28 cellular contexts compared by ENCODE assay signal in genomic region chr19:1046836-1047695, GRCh38. TPM values are rescaled to one million over a fixed set of nuclear protein-coding genes. Genes with fewer than 3 reads are reported as not detected.
DNase-seq lines count a peak whose midpoint lies in the region; ATAC-seq, FAIRE-seq and TF ChIP-seq lines count a peak whose summit lies in the region.
"Had no signal": no experiment of that assay in that cellular context is flagged by ENCODE, and none has a peak within 500 bp of the region (broad histone marks: within the 10 kb centered on the region; RNA-seq: fewer than 3 reads in every experiment).

No MANE protein-coding gene starts in this region.

- intact Hi-C loops in HCT116 (cut with micrococcal nuclease): no loop called here
- intact Hi-C loops in left colon (cut with DNase I, micrococcal nuclease): no loop called here

- H3K27me3 ChIP-seq in BE2C: no peaks in the 10 kb centered on the region
- H3K27me3 ChIP-seq in HCT116 (ENCODE audit: insufficient read depth, low read length): no peaks in the 10 kb centered on the region
- no peaks in the 10 kb centered on the region for H3K27me3 ChIP-seq in H1 (replicated peaks in 1 of 4; ENCODE audit: control insufficient read depth in 3 of 4, extremely low read depth in 1 of 4, insufficient read depth in 3 of 4, low read length in 3 of 4)
- H3K27me3 ChIP-seq: heart left ventricle, thyroid gland had no signal

- BruUV-seq in HCT116 (replicated peaks; lab: Mats Ljungman, UMichigan): no TSS peak

- ATAC-seq in HCT116: no peak
- no peak for ATAC-seq in HG03280 (IDR thresholded peaks at IDR 0.05; ENCODE audit: unreplicated experiment)
- no peak for ATAC-seq in left colon
- ATAC-seq: activated naive CD4-positive, alpha-beta T cell treated with anti-CD3 and anti-CD28 coated beads, Interleukin-2, amount 50 U/mL, for 72 hours; activated T-cell treated with anti-CD3 and anti-CD28 coated beads, Interleukin-2, amount 50 U/mL, for 4 hours; heart left ventricle; stimulated activated naive B cell treated with anti-CD40 and anti-IgM and Interleukin-4, amounts not matched to agents 10 μg/mL and 1 μg/mL and 100 μg/mL, for 72 hours had no signal

- H3K14ac ChIP-seq in H1 (ENCODE audit: insufficient read length): no peak overlapping the region

- no peak overlapping the region for H2BK15ac ChIP-seq in H1 (ENCODE audit: low read length)

- no peak overlapping the region for H2BK20ac ChIP-seq in H1 (ENCODE audit: low read length)

- no peak overlapping the region for H3K4ac ChIP-seq in H1 (replicated peaks; ENCODE audit: insufficient read length, low read depth, low read length)

- H4K91ac ChIP-seq in H1 (replicated peaks; ENCODE audit: insufficient read length, low read length): no peak overlapping the region

- CTCF ChIA-PET in HCT116 (lab: Charles Lee) (no interaction called here), H1 (lab: Charles Lee; ENCODE audit: partially characterized antibody) (interaction anchor here (0.8 to 1.9 kb wide), 9 partner anchors 10 to 66 kb away, joined by 3 to 8 read pairs (median 4); no protein-coding TSS in a partner anchor)

- no peak for FAIRE-seq in H1 (lab: Jason Lieb, UNC)
- FAIRE-seq: endometrium, GM12892, HTR-8/SVneo had no signal

- WGBS in H1 (ENCODE audit: extremely low coverage in 1 of 2, insufficient coverage in 1 of 2, insufficient read length in 1 of 2, insufficient replicate concordance in 2 of 2, low coverage in 1 of 2, low lambda C conversion rate in 2 of 2, missing lambda C conversion rate in 1 of 2), 2 experiments: 94% methylated on average over 48 of the region's 77 CpGs; no CpG with 5 or more reads in 1 of the 2 experiments

- no peak overlapping the region for H3K9ac ChIP-seq in HCT116 (ENCODE audit: low read length)
- no peak overlapping the region for H3K9ac ChIP-seq in H1 (replicated peaks in 1 of 4; ENCODE audit: extremely low read depth in 1 of 4, low read depth in 3 of 4, low read length in 3 of 4)

- DNase-seq in BE2C (peak; percentile 15), HCT116 (ENCODE audit: low read depth, low spot score) (no peak), H1 (ENCODE audit: low read depth in 1 of 2, low spot score in 2 of 2) (no peak), OCI-M2 (lab: John Stamatoyannopoulos, UW; ENCODE audit: unreplicated experiment) (no peak), left colon (no peak)
- DNase-seq: activated CD4-positive, alpha-beta T cell treated with anti-CD3 and anti-CD28 coated beads, Interleukin-2, amount 50 U/mL, for 48 hours; activated T-cell treated with anti-CD3 and anti-CD28 coated beads, Interleukin-2, amount 50 U/mL, for 4 hours; CD4-positive, CD25-positive, alpha-beta regulatory T cell; GF-D8; GOT3; heart left ventricle; NCI-H1105; OCI-M1; sigmoid colon; stimulated activated naive B cell treated with anti-CD40 and anti-IgM and Interleukin-4, amounts not matched to agents 10 μg/mL and 1 μg/mL and 100 μg/mL, for 72 hours; T-helper 1 cell; thyroid gland; WERI-Rb-1 had no signal

- no peak overlapping the region for H3K18ac ChIP-seq in H1 (ENCODE audit: extremely low read depth, low read length)

- H3K4me1 ChIP-seq in BE2C (peaks cover 5% of the 10 kb centered on the region), HCT116 (ENCODE audit: control insufficient read depth in 1 of 2, insufficient read depth in 2 of 2, low read length in 2 of 2) (peaks cover 22 to 48% of the 10 kb centered on the region in 2 experiments), H1 (replicated peaks in 1 of 4; ENCODE audit: control insufficient read depth in 3 of 4, insufficient read depth in 4 of 4, low read length in 3 of 4) (no peaks in the 10 kb centered on the region)

- H4K20me1 ChIP-seq in HCT116 (ENCODE audit: insufficient read depth): no peaks in the 10 kb centered on the region
- no peaks in the 10 kb centered on the region for H4K20me1 ChIP-seq in H1 (replicated peaks in 1 of 2; ENCODE audit: control insufficient read depth in 1 of 2, insufficient read depth in 2 of 2, low read length in 2 of 2)

- no peak overlapping the region for H2BK5ac ChIP-seq in H1 (ENCODE audit: low read depth, low read length)

- TF ChIP-seq EP300 in H1 (IDR thresholded peaks at IDR 0.05; ENCODE audit: borderline replicate concordance in 1 of 2, low read depth in 2 of 2, low read length in 2 of 2): no peak

- no peaks in the 10 kb centered on the region for H3K36me3 ChIP-seq in BE2C
- peaks cover 0 to 15% of the 10 kb centered on the region in 2 experiments; a peak in 1 of 4 replicates for H3K36me3 ChIP-seq in HCT116 (ENCODE audit: control insufficient read depth in 1 of 2, insufficient read depth in 2 of 2, low read length in 2 of 2)
- peaks cover 0 to 14% (median 0%) of the 10 kb centered on the region in 4 experiments; a peak in 1 of 8 replicates for H3K36me3 ChIP-seq in H1 (ENCODE audit: control insufficient read depth in 2 of 4, insufficient read depth in 4 of 4, low read length in 3 of 4)
- H3K36me3 ChIP-seq: sigmoid colon, thyroid gland had no signal

- H3K9me3 ChIP-seq in BE2C (no peaks in the 10 kb centered on the region; the same call in 1 of the 2 replicates), HCT116 (ENCODE audit: control insufficient read depth in 1 of 2, insufficient read depth in 1 of 2, low read depth in 1 of 2, low read length in 2 of 2) (no peaks in the 10 kb centered on the region), H1 (ENCODE audit: insufficient read depth in 2 of 2, low read depth in 1 of 2, low read length in 1 of 2) (peaks cover 0 to 9% of the 10 kb centered on the region in 2 experiments; a peak in 1 of 4 replicates)
- H3K9me3 ChIP-seq: heart left ventricle, sigmoid colon, thyroid gland had no signal

- POLR2A ChIA-PET in HCT116 (lab: Charles Lee): no interaction called here
- POLR2A ChIA-PET in H1 (lab: Charles Lee; ENCODE audit: partially characterized antibody): interaction anchor here (1.0 to 16.4 kb wide), 9 partner anchors 8 to 52 kb away, joined by 3 to 509 read pairs (median 7); partner anchors contain the start of genes ABCA7, ARHGAP45, CNN2 and RNU6-2

- H2AFZ ChIP-seq in HCT116 (ENCODE audit: low read depth, low read length, poor library complexity, severe bottlenecking) (no peak overlapping the region), H1 (ENCODE audit: low read length) (no peak overlapping the region)

- H3K9me2 ChIP-seq in HCT116 (ENCODE audit: insufficient read depth): no peaks in the 10 kb centered on the region

- no peak overlapping the region for H4K5ac ChIP-seq in H1 (ENCODE audit: insufficient read length, low read depth, low read length)

- no peak overlapping the region for H3K23ac ChIP-seq in H1 (ENCODE audit: insufficient read length)

- H3K56ac ChIP-seq in H1 (replicated peaks; ENCODE audit: insufficient read length, low read depth, low read length): no peak overlapping the region

- H3K79me1 ChIP-seq in H1 (ENCODE audit: low read depth, low read length): no peaks in the 10 kb centered on the region

- TF ChIP-seq CTCF in BE2C (IDR thresholded peaks at IDR 0.05; ENCODE audit: low read depth, low read length) (no peak), HCT116 (IDR thresholded peaks at IDR 0.05 in 2 of 3, conservative IDR thresholded peaks at IDR 0.05 in 1 of 3; ENCODE audit: borderline replicate concordance in 1 of 3, insufficient read depth in 1 of 3, low read depth in 2 of 3, low read length in 2 of 3) (no peak), H1 (IDR thresholded peaks at IDR 0.05; ENCODE audit: control extremely low read depth in 1 of 3, insufficient read depth in 1 of 3, low read depth in 1 of 3, low read length in 3 of 3) (no peak)

- RAD21 ChIA-PET in HCT116 (lab: Charles Lee; ENCODE audit: low non-redundant PET in 1 of 2, low total read pairs in 2 of 2, uncharacterized antibody in 2 of 2, unreplicated experiment in 2 of 2): no interaction called here

- no peak overlapping the region for H2BK120ac ChIP-seq in H1 (replicated peaks; ENCODE audit: low read depth, low read length)

- TF ChIP-seq RAD21 in HCT116 (IDR thresholded peaks at IDR 0.05; ENCODE audit: low read depth) (no peak), H1 (IDR thresholded peaks at IDR 0.05 in 1 of 2, conservative IDR thresholded peaks at IDR 0.05 in 1 of 2; ENCODE audit: low read depth in 2 of 2, low read length in 2 of 2) (no peak)

- peak overlapping the region; percentile 79; the same call in 1 of the 2 replicates for H4K8ac ChIP-seq in H1 (ENCODE audit: extremely low read depth, insufficient read depth, low read length)

- H2BK12ac ChIP-seq in H1 (ENCODE audit: low read depth, low read length): no peak overlapping the region

- no peaks in the 10 kb centered on the region for H3K23me2 ChIP-seq in H1 (ENCODE audit: low read depth, low read length)

- H3K27ac ChIP-seq in HCT116 (ENCODE audit: low read depth, low read length) (peak overlapping the region; percentile 38; the same call in 1 of the 2 replicates), H1 (ENCODE audit: low read depth, low read length) (no peak overlapping the region)
- H3K27ac ChIP-seq: heart left ventricle, sigmoid colon, thyroid gland, WERI-Rb-1 had no signal

- TF ChIP-seq POLR2A in HCT116 (IDR thresholded peaks at IDR 0.05; ENCODE audit: borderline replicate concordance, extremely low read depth, insufficient read depth, insufficient read length) (no peak), H1 (IDR thresholded peaks at IDR 0.05; ENCODE audit: control extremely low read depth in 1 of 2, low read depth in 2 of 2, low read length in 2 of 2) (no peak)

- H3K4me2 ChIP-seq in HCT116 (ENCODE audit: low read length) (no peak overlapping the region), H1 (ENCODE audit: insufficient read depth in 1 of 2, low read depth in 2 of 2, low read length in 2 of 2) (no peak overlapping the region)

- H3K4me3 ChIP-seq in BE2C (ENCODE audit: low read depth, low read length): no peak overlapping the region
- H3K4me3 ChIP-seq in HCT116 (replicated peaks in 1 of 2; ENCODE audit: low read depth in 1 of 2, low read length in 2 of 2): no peak overlapping the region
- no peak overlapping the region for H3K4me3 ChIP-seq in H1 (ENCODE audit: extremely low read depth in 1 of 4, insufficient read depth in 2 of 4, low read depth in 3 of 4, low read length in 4 of 4)
- H3K4me3 ChIP-seq: heart left ventricle, lung, sigmoid colon, thyroid gland had no signal

- H3K79me2 ChIP-seq in HCT116 (ENCODE audit: insufficient read depth, low read length) (peaks cover 8% of the 10 kb centered on the region; the same call in 1 of the 2 replicates), H1 (ENCODE audit: control insufficient read depth in 1 of 2, insufficient read depth in 2 of 2, low read length in 2 of 2) (no peaks in the 10 kb centered on the region)

- no peak overlapping the region for H2AK5ac ChIP-seq in H1 (ENCODE audit: low read depth, low read length)

RNA-seq across cellular contexts. Expression of gene ABCA7, which starts 7.2 kb away (rescaled TPM):
- 16.4 TPM for polyA plus RNA-seq in BE2C (2012; ENCODE audit: insufficient read depth, insufficient read length, low read depth)
- total RNA-seq in HCT116 (2021; ENCODE audit: unreplicated experiment) (91.4 TPM), left colon (10 to 100 TPM; 23.3 to 35.1 TPM)
- polyA plus RNA-seq in HCT116 (2012): 59.2 and 65.7 TPM in 2 replicates
- total RNA-seq in H1 (2021; fragmentation: NEBNext Ultra II Directional; extraction: Animal tissue kit (Norgen Biotek cat#: 25700)): 25.6 and 29.7 TPM in 2 replicates
- polyA plus RNA-seq in H1 (2011; rRNA removed): 10.4 and 17.4 TPM in 2 replicates
- 11.0 TPM for polyA plus RNA-seq in H1 (2011; cell fraction: cytosol; rRNA removed)
- 75.8 TPM for polyA plus RNA-seq in H1 (2011; cell fraction: nucleus; rRNA removed)
- polyA plus RNA-seq in H1 (2012, experiment 1 of 2): 24.0 to 35.6 TPM (median 26.9 TPM) in 4 replicates
- 20.8 TPM for polyA plus RNA-seq in H1 (2012, experiment 2 of 2)
- polyA plus RNA-seq in H1 (2013, experiment 1 of 2): 22.9 TPM
- 19.2 TPM for polyA plus RNA-seq in H1 (2013, experiment 2 of 2)
- polyA minus RNA-seq in H1 (2011; rRNA and poly(A)+ RNA removed): 7.3 and 11.6 TPM in 2 replicates
- polyA minus RNA-seq in H1 (2011; cell fraction: cytosol; rRNA and poly(A)+ RNA removed): 17.7 TPM
- 32.0 TPM for polyA minus RNA-seq in H1 (2011; cell fraction: nucleus; rRNA and poly(A)+ RNA removed)

RNA-seq across cellular contexts. Expression of gene ARHGAP45, which starts 19.9 kb away (rescaled TPM):
- polyA plus RNA-seq in BE2C (2012; ENCODE audit: insufficient read depth, insufficient read length, low read depth): 31.2 TPM
- total RNA-seq in HCT116 (2021; ENCODE audit: unreplicated experiment) (30.4 TPM), left colon (10 to 100 TPM; 37.9 to 47.2 TPM)
- 26.5 and 29.8 TPM in 2 replicates for polyA plus RNA-seq in HCT116 (2012)
- 41.8 and 43.6 TPM in 2 replicates for total RNA-seq in H1 (2021; fragmentation: NEBNext Ultra II Directional; extraction: Animal tissue kit (Norgen Biotek cat#: 25700))
- 31.4 and 40.2 TPM in 2 replicates for polyA plus RNA-seq in H1 (2011; rRNA removed)
- polyA plus RNA-seq in H1 (2011; cell fraction: cytosol; rRNA removed): 36.8 TPM
- polyA plus RNA-seq in H1 (2011; cell fraction: nucleus; rRNA removed): 67.4 TPM
- 26.5 to 43.1 TPM (median 35.3 TPM) in 4 replicates for polyA plus RNA-seq in H1 (2012, experiment 1 of 2)
- 29.2 TPM for polyA plus RNA-seq in H1 (2012, experiment 2 of 2)
- 16.7 TPM for polyA plus RNA-seq in H1 (2013, experiment 1 of 2)
- 16.2 TPM for polyA plus RNA-seq in H1 (2013, experiment 2 of 2)
- 13.6 and 19.9 TPM in 2 replicates for polyA minus RNA-seq in H1 (2011; rRNA and poly(A)+ RNA removed)
- 28.4 TPM for polyA minus RNA-seq in H1 (2011; cell fraction: cytosol; rRNA and poly(A)+ RNA removed)
- polyA minus RNA-seq in H1 (2011; cell fraction: nucleus; rRNA and poly(A)+ RNA removed): 25.1 TPM

RNA-seq across cellular contexts. Expression of gene CNN2, which starts 20.7 kb away (rescaled TPM):
- polyA plus RNA-seq in BE2C (2012; ENCODE audit: insufficient read depth, insufficient read length, low read depth): 3.0 TPM
- 212 TPM for total RNA-seq in HCT116 (2021; ENCODE audit: unreplicated experiment)
- 140 and 171 TPM in 2 replicates for polyA plus RNA-seq in HCT116 (2012)
- 522 and 551 TPM in 2 replicates for total RNA-seq in H1 (2021; fragmentation: NEBNext Ultra II Directional; extraction: Animal tissue kit (Norgen Biotek cat#: 25700))
- 189 and 349 TPM in 2 replicates for polyA plus RNA-seq in H1 (2011; rRNA removed)
- 238 TPM for polyA plus RNA-seq in H1 (2011; cell fraction: cytosol; rRNA removed)
- 235 TPM for polyA plus RNA-seq in H1 (2011; cell fraction: nucleus; rRNA removed)
- polyA plus RNA-seq in H1 (2012, experiment 1 of 2): 294 to 464 TPM (median 423 TPM) in 4 replicates
- 443 TPM for polyA plus RNA-seq in H1 (2012, experiment 2 of 2)
- 346 TPM for polyA plus RNA-seq in H1 (2013, experiment 1 of 2)
- 345 TPM for polyA plus RNA-seq in H1 (2013, experiment 2 of 2)
- 314 and 396 TPM in 2 replicates for polyA minus RNA-seq in H1 (2011; rRNA and poly(A)+ RNA removed)
- 453 TPM for polyA minus RNA-seq in H1 (2011; cell fraction: cytosol; rRNA and poly(A)+ RNA removed)
- 127 TPM for polyA minus RNA-seq in H1 (2011; cell fraction: nucleus; rRNA and poly(A)+ RNA removed)
- 100 to 1,000 TPM in 1 of 2 donors, 10 to 100 TPM in 1; 76.6 to 106 TPM for total RNA-seq in left colon

RNA-seq across cellular contexts. Expression of gene RNU6-2, which starts 25.7 kb away (rescaled TPM):
- polyA plus RNA-seq in BE2C (2012; ENCODE audit: insufficient read depth, insufficient read length, low read depth): not detected
- total RNA-seq in HCT116 (2021; ENCODE audit: unreplicated experiment) (not detected), left colon (not detected)
- polyA plus RNA-seq in HCT116 (2012): not detected in 2 replicates
- total RNA-seq in H1 (2021; fragmentation: NEBNext Ultra II Directional; extraction: Animal tissue kit (Norgen Biotek cat#: 25700)): not detected in 2 replicates
- polyA plus RNA-seq in H1 (2011; rRNA removed): not detected in 2 replicates
- not detected for polyA plus RNA-seq in H1 (2011; cell fraction: cytosol; rRNA removed)
- polyA plus RNA-seq in H1 (2011; cell fraction: nucleus; rRNA removed): not detected
- not detected in 4 replicates for polyA plus RNA-seq in H1 (2012, experiment 1 of 2)
- not detected for polyA plus RNA-seq in H1 (2012, experiment 2 of 2)
- not detected for polyA plus RNA-seq in H1 (2013, experiment 1 of 2)
- not detected for polyA plus RNA-seq in H1 (2013, experiment 2 of 2)
- polyA minus RNA-seq in H1 (2011; rRNA and poly(A)+ RNA removed): under 0.01 TPM in 1 of 2 replicates, not detected in the other
- polyA minus RNA-seq in H1 (2011; cell fraction: cytosol; rRNA and poly(A)+ RNA removed): not detected
- polyA minus RNA-seq in H1 (2011; cell fraction: nucleus; rRNA and poly(A)+ RNA removed): not detected
- total RNA-seq: activated naive CD4-positive, alpha-beta T cell treated with anti-CD3 and anti-CD28 coated beads, Interleukin-2, amount 50 U/mL, for 72 hours; activated T-cell treated with anti-CD3 and anti-CD28 coated beads, Interleukin-2, amount 50 U/mL, for 4 hours; CD4-positive, CD25-positive, alpha-beta regulatory T cell; heart left ventricle; LHCN-M2; lung; myocyte; osteocyte; sigmoid colon; thyroid gland had no signal
- polyA plus RNA-seq: AG04450; CD4-positive, CD25-positive, alpha-beta regulatory T cell; heart left ventricle; lung; sigmoid colon had no signal

RNA-seq across cellular contexts. Expression of gene TMEM259, which starts 26.1 kb away (rescaled TPM):
- 687 TPM for polyA plus RNA-seq in BE2C (2012; ENCODE audit: insufficient read depth, insufficient read length, low read depth)
- 202 TPM for total RNA-seq in HCT116 (2021; ENCODE audit: unreplicated experiment)
- 168 and 187 TPM in 2 replicates for polyA plus RNA-seq in HCT116 (2012)
- 140 and 142 TPM in 2 replicates for total RNA-seq in H1 (2021; fragmentation: NEBNext Ultra II Directional; extraction: Animal tissue kit (Norgen Biotek cat#: 25700))
- polyA plus RNA-seq in H1 (2011; rRNA removed): 243 and 343 TPM in 2 replicates
- polyA plus RNA-seq in H1 (2011; cell fraction: cytosol; rRNA removed): 180 TPM
- polyA plus RNA-seq in H1 (2011; cell fraction: nucleus; rRNA removed): 1,170 TPM
- 46.9 to 137 TPM (median 125 TPM) in 4 replicates for polyA plus RNA-seq in H1 (2012, experiment 1 of 2)
- 87.4 TPM for polyA plus RNA-seq in H1 (2012, experiment 2 of 2)
- polyA plus RNA-seq in H1 (2013, experiment 1 of 2): 171 TPM
- 163 TPM for polyA plus RNA-seq in H1 (2013, experiment 2 of 2)
- polyA minus RNA-seq in H1 (2011; rRNA and poly(A)+ RNA removed): 45.5 and 54.1 TPM in 2 replicates
- polyA minus RNA-seq in H1 (2011; cell fraction: cytosol; rRNA and poly(A)+ RNA removed): 55.7 TPM
- polyA minus RNA-seq in H1 (2011; cell fraction: nucleus; rRNA and poly(A)+ RNA removed): 124 TPM
- total RNA-seq in left colon: 100 to 1,000 TPM; 185 to 224 TPM
